ENCODE assay signal across 1 cellular context in the genomic region with DNA sequence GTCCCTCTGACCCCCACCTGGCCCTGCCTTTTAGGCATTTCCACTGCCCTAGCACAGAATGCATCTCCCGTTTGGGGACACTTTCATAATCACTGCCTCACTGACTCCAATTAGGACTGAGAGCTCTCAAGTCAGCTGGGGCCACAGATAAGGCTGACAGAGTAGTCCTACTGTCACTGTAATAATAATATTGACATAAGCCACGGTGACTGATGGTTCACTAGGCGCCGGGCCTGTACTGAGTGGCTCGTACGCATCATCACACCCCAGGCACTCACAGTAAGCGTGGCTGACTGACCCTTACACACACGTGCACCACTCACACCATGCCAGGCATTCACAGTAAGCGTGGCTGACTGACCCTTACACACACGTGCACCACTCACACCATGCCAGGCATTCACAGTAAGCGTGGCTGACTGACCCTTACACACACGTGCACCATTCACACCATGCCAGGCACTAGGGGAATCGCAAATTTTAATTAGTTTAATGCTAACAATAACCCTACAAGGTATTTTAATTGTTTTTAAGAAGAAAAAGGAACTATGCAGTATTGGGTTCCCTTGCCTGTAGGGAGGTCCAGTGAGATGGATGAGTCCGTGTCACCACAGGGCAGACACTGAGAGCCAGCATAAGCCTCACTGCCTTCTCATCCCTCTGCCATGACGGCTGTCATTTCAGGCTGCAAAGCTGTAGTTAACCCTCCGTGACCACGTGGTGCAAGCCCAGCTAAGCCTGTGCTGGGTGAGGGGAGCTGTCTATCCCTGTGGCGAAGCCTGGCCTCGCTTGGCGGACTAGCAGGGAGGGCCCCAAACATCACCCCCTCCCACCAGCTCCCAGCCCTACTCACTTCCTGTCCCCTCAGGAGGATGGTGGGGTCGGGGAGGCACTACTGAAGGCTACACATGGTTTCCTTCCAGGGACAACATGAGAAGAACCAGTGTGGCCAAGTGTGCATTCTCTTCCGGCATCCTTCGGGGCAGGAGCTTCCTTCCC.
TF ChIP-seq lines count a peak whose summit lies in the region.

No MANE protein-coding gene starts in this region.

TF ChIP-seq in K562, 482 proteins besides CTCF, POLR2A, EP300 and RAD21 (continued from another document):
- TF ChIP-seq FOXA1 (IDR thresholded peaks at IDR 0.05; ENCODE audit: borderline replicate concordance) (no peak), BCL6 (CRISPR knock-in tag; IDR thresholded peaks at IDR 0.05) (no peak), CREB1 (IDR thresholded peaks at IDR 0.05) (no peak), CREB1 (CRISPR knock-in tag; IDR thresholded peaks at IDR 0.05) (no peak), PRMT5 (CRISPR knock-in tag; IDR thresholded peaks at IDR 0.05) (no peak), ZNF384 (IDR thresholded peaks at IDR 0.05; ENCODE audit: low read depth, low read length) (no peak), SPI1 (IDR thresholded peaks at IDR 0.05; ENCODE audit: borderline replicate concordance, low read depth, low read length) (no peak), SOX6 (IDR thresholded peaks at IDR 0.05) (0 out of 2 replicates have a peak, but pooled peaks have one; percentile 46), NFRKB (IDR thresholded peaks at IDR 0.05; ENCODE audit: low read depth) (no peak), SMARCB1 (IDR thresholded peaks at IDR 0.05; ENCODE audit: insufficient read length, low read depth) (no peak), ZBTB7A (IDR thresholded peaks at IDR 0.05; ENCODE audit: borderline replicate concordance, control insufficient read depth, low read depth, low read length) (no peak), SMARCA4 (IDR thresholded peaks at IDR 0.05) (0 out of 2 replicates have a peak, but pooled peaks have one; percentile 19), KDM1A (IDR thresholded peaks at IDR 0.05) (peak; percentile 87 to 91), ZBTB17 (CRISPR knock-in tag; IDR thresholded peaks at IDR 0.05) (no peak), ZNF263 (CRISPR knock-in tag; IDR thresholded peaks at IDR 0.05; ENCODE audit: borderline replicate concordance) (no peak), ZNF12 (CRISPR knock-in tag; IDR thresholded peaks at IDR 0.05) (no peak), SAFB (IDR thresholded peaks at IDR 0.05; ENCODE audit: borderline replicate concordance, low read depth, low read length) (no peak), NR4A1 (CRISPR knock-in tag; IDR thresholded peaks at IDR 0.05) (no peak), NR4A1 (tag; IDR thresholded peaks at IDR 0.05) (no peak), BHLHE40 (IDR thresholded peaks at IDR 0.05; ENCODE audit: low read length) (peak; percentile 79), ATF7 (IDR thresholded peaks at IDR 0.05) (no peak), PML (IDR thresholded peaks at IDR 0.05; ENCODE audit: low read length) (no peak)
- TF ChIP-seq, protein P1, sequence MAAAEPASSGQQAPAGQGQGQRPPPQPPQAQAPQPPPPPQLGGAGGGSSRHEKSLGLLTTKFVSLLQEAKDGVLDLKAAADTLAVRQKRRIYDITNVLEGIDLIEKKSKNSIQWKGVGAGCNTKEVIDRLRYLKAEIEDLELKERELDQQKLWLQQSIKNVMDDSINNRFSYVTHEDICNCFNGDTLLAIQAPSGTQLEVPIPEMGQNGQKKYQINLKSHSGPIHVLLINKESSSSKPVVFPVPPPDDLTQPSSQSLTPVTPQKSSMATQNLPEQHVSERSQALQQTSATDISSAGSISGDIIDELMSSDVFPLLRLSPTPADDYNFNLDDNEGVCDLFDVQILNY (CRISPR knock-in tag; IDR thresholded peaks at IDR 0.05), result no peak
- TF ChIP-seq, protein P2, sequence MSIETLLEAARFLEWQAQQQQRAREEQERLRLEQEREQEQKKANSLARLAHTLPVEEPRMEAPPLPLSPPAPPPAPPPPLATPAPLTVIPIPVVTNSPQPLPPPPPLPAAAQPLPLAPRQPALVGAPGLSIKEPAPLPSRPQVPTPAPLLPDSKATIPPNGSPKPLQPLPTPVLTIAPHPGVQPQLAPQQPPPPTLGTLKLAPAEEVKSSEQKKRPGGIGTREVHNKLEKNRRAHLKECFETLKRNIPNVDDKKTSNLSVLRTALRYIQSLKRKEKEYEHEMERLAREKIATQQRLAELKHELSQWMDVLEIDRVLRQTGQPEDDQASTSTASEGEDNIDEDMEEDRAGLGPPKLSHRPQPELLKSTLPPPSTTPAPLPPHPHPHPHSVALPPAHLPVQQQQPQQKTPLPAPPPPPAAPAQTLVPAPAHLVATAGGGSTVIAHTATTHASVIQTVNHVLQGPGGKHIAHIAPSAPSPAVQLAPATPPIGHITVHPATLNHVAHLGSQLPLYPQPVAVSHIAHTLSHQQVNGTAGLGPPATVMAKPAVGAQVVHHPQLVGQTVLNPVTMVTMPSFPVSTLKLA (conservative IDR thresholded peaks at IDR 0.05), result peak; percentile 48 to 56; a peak in 3 of 4 replicates
- TF ChIP-seq, protein P3, sequence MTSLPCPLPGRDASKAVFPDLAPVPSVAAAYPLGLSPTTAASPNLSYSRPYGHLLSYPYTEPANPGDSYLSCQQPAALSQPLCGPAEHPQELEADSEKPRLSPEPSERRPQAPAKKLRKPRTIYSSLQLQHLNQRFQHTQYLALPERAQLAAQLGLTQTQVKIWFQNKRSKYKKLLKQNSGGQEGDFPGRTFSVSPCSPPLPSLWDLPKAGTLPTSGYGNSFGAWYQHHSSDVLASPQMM (CRISPR knock-in tag; IDR thresholded peaks at IDR 0.05), result no peak
- TF ChIP-seq, protein P4, sequence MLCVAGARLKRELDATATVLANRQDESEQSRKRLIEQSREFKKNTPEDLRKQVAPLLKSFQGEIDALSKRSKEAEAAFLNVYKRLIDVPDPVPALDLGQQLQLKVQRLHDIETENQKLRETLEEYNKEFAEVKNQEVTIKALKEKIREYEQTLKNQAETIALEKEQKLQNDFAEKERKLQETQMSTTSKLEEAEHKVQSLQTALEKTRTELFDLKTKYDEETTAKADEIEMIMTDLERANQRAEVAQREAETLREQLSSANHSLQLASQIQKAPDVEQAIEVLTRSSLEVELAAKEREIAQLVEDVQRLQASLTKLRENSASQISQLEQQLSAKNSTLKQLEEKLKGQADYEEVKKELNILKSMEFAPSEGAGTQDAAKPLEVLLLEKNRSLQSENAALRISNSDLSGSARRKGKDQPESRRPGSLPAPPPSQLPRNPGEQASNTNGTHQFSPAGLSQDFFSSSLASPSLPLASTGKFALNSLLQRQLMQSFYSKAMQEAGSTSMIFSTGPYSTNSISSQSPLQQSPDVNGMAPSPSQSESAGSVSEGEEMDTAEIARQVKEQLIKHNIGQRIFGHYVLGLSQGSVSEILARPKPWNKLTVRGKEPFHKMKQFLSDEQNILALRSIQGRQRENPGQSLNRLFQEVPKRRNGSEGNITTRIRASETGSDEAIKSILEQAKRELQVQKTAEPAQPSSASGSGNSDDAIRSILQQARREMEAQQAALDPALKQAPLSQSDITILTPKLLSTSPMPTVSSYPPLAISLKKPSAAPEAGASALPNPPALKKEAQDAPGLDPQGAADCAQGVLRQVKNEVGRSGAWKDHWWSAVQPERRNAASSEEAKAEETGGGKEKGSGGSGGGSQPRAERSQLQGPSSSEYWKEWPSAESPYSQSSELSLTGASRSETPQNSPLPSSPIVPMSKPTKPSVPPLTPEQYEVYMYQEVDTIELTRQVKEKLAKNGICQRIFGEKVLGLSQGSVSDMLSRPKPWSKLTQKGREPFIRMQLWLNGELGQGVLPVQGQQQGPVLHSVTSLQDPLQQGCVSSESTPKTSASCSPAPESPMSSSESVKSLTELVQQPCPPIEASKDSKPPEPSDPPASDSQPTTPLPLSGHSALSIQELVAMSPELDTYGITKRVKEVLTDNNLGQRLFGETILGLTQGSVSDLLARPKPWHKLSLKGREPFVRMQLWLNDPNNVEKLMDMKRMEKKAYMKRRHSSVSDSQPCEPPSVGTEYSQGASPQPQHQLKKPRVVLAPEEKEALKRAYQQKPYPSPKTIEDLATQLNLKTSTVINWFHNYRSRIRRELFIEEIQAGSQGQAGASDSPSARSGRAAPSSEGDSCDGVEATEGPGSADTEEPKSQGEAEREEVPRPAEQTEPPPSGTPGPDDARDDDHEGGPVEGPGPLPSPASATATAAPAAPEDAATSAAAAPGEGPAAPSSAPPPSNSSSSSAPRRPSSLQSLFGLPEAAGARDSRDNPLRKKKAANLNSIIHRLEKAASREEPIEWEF (CRISPR knock-in tag; IDR thresholded peaks at IDR 0.05), result no peak
- TF ChIP-seq, protein P5, sequence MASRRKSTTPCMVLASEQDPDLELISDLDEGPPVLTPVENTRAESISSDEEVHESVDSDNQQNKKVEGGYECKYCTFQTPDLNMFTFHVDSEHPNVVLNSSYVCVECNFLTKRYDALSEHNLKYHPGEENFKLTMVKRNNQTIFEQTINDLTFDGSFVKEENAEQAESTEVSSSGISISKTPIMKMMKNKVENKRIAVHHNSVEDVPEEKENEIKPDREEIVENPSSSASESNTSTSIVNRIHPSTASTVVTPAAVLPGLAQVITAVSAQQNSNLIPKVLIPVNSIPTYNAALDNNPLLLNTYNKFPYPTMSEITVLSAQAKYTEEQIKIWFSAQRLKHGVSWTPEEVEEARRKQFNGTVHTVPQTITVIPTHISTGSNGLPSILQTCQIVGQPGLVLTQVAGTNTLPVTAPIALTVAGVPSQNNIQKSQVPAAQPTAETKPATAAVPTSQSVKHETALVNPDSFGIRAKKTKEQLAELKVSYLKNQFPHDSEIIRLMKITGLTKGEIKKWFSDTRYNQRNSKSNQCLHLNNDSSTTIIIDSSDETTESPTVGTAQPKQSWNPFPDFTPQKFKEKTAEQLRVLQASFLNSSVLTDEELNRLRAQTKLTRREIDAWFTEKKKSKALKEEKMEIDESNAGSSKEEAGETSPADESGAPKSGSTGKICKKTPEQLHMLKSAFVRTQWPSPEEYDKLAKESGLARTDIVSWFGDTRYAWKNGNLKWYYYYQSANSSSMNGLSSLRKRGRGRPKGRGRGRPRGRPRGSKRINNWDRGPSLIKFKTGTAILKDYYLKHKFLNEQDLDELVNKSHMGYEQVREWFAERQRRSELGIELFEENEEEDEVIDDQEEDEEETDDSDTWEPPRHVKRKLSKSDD (conservative IDR thresholded peaks at IDR 0.05; ENCODE audit: low read length), result no peak
- TF ChIP-seq, protein P6, sequence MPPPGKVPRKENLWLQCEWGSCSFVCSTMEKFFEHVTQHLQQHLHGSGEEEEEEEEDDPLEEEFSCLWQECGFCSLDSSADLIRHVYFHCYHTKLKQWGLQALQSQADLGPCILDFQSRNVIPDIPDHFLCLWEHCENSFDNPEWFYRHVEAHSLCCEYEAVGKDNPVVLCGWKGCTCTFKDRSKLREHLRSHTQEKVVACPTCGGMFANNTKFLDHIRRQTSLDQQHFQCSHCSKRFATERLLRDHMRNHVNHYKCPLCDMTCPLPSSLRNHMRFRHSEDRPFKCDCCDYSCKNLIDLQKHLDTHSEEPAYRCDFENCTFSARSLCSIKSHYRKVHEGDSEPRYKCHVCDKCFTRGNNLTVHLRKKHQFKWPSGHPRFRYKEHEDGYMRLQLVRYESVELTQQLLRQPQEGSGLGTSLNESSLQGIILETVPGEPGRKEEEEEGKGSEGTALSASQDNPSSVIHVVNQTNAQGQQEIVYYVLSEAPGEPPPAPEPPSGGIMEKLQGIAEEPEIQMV (tag; conservative IDR thresholded peaks at IDR 0.05; ENCODE audit: low read depth), result no peak
- TF ChIP-seq, protein P7, sequence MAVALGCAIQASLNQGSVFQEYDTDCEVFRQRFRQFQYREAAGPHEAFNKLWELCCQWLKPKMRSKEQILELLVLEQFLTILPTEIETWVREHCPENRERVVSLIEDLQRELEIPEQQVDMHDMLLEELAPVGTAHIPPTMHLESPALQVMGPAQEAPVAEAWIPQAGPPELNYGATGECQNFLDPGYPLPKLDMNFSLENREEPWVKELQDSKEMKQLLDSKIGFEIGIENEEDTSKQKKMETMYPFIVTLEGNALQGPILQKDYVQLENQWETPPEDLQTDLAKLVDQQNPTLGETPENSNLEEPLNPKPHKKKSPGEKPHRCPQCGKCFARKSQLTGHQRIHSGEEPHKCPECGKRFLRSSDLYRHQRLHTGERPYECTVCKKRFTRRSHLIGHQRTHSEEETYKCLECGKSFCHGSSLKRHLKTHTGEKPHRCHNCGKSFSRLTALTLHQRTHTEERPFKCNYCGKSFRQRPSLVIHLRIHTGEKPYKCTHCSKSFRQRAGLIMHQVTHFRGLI (CRISPR knock-in tag; IDR thresholded peaks at IDR 0.05), result no peak
- TF ChIP-seq, protein P8, sequence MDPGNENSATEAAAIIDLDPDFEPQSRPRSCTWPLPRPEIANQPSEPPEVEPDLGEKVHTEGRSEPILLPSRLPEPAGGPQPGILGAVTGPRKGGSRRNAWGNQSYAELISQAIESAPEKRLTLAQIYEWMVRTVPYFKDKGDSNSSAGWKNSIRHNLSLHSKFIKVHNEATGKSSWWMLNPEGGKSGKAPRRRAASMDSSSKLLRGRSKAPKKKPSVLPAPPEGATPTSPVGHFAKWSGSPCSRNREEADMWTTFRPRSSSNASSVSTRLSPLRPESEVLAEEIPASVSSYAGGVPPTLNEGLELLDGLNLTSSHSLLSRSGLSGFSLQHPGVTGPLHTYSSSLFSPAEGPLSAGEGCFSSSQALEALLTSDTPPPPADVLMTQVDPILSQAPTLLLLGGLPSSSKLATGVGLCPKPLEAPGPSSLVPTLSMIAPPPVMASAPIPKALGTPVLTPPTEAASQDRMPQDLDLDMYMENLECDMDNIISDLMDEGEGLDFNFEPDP (CRISPR knock-in tag; IDR thresholded peaks at IDR 0.05), result no peak
- TF ChIP-seq, protein P9, sequence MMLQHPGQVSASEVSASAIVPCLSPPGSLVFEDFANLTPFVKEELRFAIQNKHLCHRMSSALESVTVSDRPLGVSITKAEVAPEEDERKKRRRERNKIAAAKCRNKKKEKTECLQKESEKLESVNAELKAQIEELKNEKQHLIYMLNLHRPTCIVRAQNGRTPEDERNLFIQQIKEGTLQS (IDR thresholded peaks at IDR 0.05), result no peak
- TF ChIP-seq, protein P9 (CRISPR knock-in tag; conservative IDR thresholded peaks at IDR 0.05), result no peak
- TF ChIP-seq, protein P10, sequence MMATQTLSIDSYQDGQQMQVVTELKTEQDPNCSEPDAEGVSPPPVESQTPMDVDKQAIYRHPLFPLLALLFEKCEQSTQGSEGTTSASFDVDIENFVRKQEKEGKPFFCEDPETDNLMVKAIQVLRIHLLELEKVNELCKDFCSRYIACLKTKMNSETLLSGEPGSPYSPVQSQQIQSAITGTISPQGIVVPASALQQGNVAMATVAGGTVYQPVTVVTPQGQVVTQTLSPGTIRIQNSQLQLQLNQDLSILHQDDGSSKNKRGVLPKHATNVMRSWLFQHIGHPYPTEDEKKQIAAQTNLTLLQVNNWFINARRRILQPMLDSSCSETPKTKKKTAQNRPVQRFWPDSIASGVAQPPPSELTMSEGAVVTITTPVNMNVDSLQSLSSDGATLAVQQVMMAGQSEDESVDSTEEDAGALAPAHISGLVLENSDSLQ (IDR thresholded peaks at IDR 0.05), result peak; percentile 80
TF ChIP-seq in K562: peak in this region for 38.
